In the genomic region with DNA sequence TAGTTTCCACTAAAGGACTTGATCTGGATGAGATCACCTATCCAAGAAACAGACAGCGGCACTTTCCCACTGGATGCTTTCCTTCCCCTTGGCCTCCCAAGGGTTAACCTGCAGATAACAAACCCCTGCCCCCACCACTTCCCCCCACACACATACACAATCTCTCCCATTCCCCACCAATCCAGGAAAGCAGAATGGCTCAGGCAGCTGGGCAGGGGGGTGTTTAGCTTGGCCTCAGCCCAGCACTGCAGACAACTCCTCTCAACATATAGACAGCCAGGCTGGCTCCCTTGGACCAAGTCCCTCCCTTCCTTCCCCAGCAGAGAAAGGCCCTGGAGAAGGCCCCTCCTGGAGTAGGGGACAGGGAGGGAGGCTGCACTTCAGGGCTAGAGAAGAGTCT, we compare ENCODE assay signal across 1 cellular context.
TF ChIP-seq lines count a peak whose summit lies in the region.

No MANE protein-coding gene starts in this region.

TF ChIP-seq in HEK293, 187 proteins besides CTCF, POLR2A, EP300 and RAD21 (continued from another document):
- TF ChIP-seq, protein P1, sequence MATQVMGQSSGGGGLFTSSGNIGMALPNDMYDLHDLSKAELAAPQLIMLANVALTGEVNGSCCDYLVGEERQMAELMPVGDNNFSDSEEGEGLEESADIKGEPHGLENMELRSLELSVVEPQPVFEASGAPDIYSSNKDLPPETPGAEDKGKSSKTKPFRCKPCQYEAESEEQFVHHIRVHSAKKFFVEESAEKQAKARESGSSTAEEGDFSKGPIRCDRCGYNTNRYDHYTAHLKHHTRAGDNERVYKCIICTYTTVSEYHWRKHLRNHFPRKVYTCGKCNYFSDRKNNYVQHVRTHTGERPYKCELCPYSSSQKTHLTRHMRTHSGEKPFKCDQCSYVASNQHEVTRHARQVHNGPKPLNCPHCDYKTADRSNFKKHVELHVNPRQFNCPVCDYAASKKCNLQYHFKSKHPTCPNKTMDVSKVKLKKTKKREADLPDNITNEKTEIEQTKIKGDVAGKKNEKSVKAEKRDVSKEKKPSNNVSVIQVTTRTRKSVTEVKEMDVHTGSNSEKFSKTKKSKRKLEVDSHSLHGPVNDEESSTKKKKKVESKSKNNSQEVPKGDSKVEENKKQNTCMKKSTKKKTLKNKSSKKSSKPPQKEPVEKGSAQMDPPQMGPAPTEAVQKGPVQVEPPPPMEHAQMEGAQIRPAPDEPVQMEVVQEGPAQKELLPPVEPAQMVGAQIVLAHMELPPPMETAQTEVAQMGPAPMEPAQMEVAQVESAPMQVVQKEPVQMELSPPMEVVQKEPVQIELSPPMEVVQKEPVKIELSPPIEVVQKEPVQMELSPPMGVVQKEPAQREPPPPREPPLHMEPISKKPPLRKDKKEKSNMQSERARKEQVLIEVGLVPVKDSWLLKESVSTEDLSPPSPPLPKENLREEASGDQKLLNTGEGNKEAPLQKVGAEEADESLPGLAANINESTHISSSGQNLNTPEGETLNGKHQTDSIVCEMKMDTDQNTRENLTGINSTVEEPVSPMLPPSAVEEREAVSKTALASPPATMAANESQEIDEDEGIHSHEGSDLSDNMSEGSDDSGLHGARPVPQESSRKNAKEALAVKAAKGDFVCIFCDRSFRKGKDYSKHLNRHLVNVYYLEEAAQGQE (tag by site-specific recombination; IDR thresholded peaks at IDR 0.05) = 0 out of 2 replicates have a peak, but pooled peaks have one; percentile 20
- TF ChIP-seq ZNF600 (tag by site-specific recombination; IDR thresholded peaks at IDR 0.05) (0 out of 2 replicates have a peak, but pooled peaks have one; percentile 26), ZNF214 (tag by site-specific recombination; IDR thresholded peaks at IDR 0.05; ENCODE audit: borderline replicate concordance) (no peak), ZNF391 (tag by site-specific recombination; IDR thresholded peaks at IDR 0.05; ENCODE audit: borderline replicate concordance, low read depth) (no peak), ZNF354C (tag by site-specific recombination; IDR thresholded peaks at IDR 0.05; ENCODE audit: borderline replicate concordance, low read depth) (no peak), ZNF596 (tag by site-specific recombination; IDR thresholded peaks at IDR 0.05) (no peak), GLIS1 (tag by site-specific recombination; IDR thresholded peaks at IDR 0.05) (peak; percentile 99), ZNF555 (tag by site-specific recombination; conservative IDR thresholded peaks at IDR 0.05) (no peak), ZNF571 (tag by site-specific recombination; IDR thresholded peaks at IDR 0.05) (no peak), ZNF529 (tag by site-specific recombination; IDR thresholded peaks at IDR 0.05; ENCODE audit: insufficient replicate concordance) (no peak), ZNF473 (tag by site-specific recombination; IDR thresholded peaks at IDR 0.05) (no peak), ZNF830 (tag by site-specific recombination; IDR thresholded peaks at IDR 0.05; ENCODE audit: low read depth) (no peak), ZFP41 (tag by site-specific recombination; IDR thresholded peaks at IDR 0.05; ENCODE audit: borderline replicate concordance) (no peak), SCRT2 (tag by site-specific recombination; IDR thresholded peaks at IDR 0.05) (no peak)
- TF ChIP-seq, protein P2, sequence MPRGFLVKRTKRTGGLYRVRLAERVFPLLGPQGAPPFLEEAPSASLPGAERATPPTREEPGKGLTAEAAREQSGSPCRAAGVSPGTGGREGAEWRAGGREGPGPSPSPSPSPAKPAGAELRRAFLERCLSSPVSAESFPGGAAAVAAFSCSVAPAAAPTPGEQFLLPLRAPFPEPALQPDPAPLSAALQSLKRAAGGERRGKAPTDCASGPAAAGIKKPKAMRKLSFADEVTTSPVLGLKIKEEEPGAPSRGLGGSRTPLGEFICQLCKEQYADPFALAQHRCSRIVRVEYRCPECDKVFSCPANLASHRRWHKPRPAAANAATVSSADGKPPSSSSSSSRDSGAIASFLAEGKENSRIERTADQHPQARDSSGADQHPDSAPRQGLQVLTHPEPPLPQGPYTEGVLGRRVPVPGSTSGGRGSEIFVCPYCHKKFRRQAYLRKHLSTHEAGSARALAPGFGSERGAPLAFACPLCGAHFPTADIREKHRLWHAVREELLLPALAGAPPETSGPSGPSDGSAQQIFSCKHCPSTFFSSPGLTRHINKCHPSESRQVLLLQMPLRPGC (tag by site-specific recombination; IDR thresholded peaks at IDR 0.05) = no peak
- TF ChIP-seq, protein P3, sequence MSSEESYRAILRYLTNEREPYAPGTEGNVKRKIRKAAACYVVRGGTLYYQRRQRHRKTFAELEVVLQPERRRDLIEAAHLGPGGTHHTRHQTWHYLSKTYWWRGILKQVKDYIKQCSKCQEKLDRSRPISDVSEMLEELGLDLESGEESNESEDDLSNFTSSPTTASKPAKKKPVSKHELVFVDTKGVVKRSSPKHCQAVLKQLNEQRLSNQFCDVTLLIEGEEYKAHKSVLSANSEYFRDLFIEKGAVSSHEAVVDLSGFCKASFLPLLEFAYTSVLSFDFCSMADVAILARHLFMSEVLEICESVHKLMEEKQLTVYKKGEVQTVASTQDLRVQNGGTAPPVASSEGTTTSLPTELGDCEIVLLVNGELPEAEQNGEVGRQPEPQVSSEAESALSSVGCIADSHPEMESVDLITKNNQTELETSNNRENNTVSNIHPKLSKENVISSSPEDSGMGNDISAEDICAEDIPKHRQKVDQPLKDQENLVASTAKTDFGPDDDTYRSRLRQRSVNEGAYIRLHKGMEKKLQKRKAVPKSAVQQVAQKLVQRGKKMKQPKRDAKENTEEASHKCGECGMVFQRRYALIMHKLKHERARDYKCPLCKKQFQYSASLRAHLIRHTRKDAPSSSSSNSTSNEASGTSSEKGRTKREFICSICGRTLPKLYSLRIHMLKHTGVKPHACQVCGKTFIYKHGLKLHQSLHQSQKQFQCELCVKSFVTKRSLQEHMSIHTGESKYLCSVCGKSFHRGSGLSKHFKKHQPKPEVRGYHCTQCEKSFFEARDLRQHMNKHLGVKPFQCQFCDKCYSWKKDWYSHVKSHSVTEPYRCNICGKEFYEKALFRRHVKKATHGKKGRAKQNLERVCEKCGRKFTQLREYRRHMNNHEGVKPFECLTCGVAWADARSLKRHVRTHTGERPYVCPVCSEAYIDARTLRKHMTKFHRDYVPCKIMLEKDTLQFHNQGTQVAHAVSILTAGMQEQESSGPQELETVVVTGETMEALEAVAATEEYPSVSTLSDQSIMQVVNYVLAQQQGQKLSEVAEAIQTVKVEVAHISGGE (tag by site-specific recombination; conservative IDR thresholded peaks at IDR 0.05; ENCODE audit: low read depth) = no peak
- TF ChIP-seq, protein P4, sequence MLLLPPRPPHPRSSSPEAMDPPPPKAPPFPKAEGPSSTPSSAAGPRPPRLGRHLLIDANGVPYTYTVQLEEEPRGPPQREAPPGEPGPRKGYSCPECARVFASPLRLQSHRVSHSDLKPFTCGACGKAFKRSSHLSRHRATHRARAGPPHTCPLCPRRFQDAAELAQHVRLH (tag by site-specific recombination; IDR thresholded peaks at IDR 0.05) = no peak
TF ChIP-seq in HEK293: peak in this region for 15.
